In the genomic region with DNA sequence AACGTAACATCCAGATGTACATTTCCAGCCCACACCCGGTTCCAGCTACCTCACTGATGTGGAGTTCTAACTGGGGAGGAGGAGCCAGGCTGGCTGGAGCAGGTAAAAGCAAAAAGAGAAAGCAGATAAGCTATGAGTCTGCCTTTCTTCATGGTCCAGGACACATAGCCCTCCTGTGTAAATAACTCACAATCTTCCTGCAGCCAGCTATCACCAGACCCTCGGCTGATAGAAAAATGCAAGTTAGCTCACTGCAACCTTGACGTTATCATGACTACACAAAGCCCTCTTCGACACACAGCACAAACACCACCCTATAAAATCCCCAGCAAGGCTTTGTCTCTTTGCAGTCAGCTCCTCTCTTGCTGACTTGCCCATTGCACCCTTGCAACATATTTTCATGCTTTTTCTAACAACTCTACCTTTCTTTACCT, we compare ENCODE assay signal across 1 cellular context.
TF ChIP-seq lines count a peak whose summit lies in the region.

No MANE protein-coding gene starts in this region.

TF ChIP-seq in K562, 482 proteins besides CTCF, POLR2A, EP300 and RAD21 (continues in another document):
- TF ChIP-seq JUN (IDR thresholded peaks at IDR 0.05; ENCODE audit: borderline replicate concordance, low read depth, low read length) (no peak; the same call in 1 of the 2 replicates), JUN (CRISPR knock-in tag; IDR thresholded peaks at IDR 0.05; ENCODE audit: borderline replicate concordance) (no peak), FOXM1 (IDR thresholded peaks at IDR 0.05; ENCODE audit: low read depth) (peak; percentile 60; the same call in 1 of the 2 replicates), FOXM1 (CRISPR knock-in tag; IDR thresholded peaks at IDR 0.05; ENCODE audit: low read depth) (no peak), IRF2 (CRISPR knock-in tag; IDR thresholded peaks at IDR 0.05) (no peak), SFPQ (IDR thresholded peaks at IDR 0.05; ENCODE audit: low read depth, low read length) (no peak), ZNF699 (CRISPR knock-in tag; IDR thresholded peaks at IDR 0.05; ENCODE audit: insufficient replicate concordance) (no peak), ZNF324 (CRISPR knock-in tag; IDR thresholded peaks at IDR 0.05) (no peak), TCF3 (CRISPR knock-in tag; IDR thresholded peaks at IDR 0.05) (peak; percentile 70), ZBTB11 (CRISPR knock-in tag; IDR thresholded peaks at IDR 0.05) (no peak), DNMT1 (IDR thresholded peaks at IDR 0.05) (no peak), ATF1 (CRISPR knock-in tag; IDR thresholded peaks at IDR 0.05) (no peak), ATF1 (tag; IDR thresholded peaks at IDR 0.05) (peak; percentile 21; the same call in 1 of the 2 replicates), MTF1 (CRISPR knock-in tag; IDR thresholded peaks at IDR 0.05; ENCODE audit: borderline replicate concordance) (no peak), ZNF780A (CRISPR knock-in tag; IDR thresholded peaks at IDR 0.05) (no peak), PCBP1 (IDR thresholded peaks at IDR 0.05; ENCODE audit: low read depth, low read length, poor library complexity, severe bottlenecking) (no peak), LEF1 (IDR thresholded peaks at IDR 0.05) (peak; percentile 46; the same call in 1 of the 2 replicates), L3MBTL2 (IDR thresholded peaks at IDR 0.05) (no peak), XRCC5 (IDR thresholded peaks at IDR 0.05; ENCODE audit: low read depth, low read length) (no peak), SP2 (IDR thresholded peaks at IDR 0.05; ENCODE audit: extremely low read depth, low read depth, low read length, poor library complexity, severe bottlenecking) (no peak), CHD7 (IDR thresholded peaks at IDR 0.05; ENCODE audit: low read depth, low read length) (no peak), TARDBP (IDR thresholded peaks at IDR 0.05) (no peak), RBBP5 (IDR thresholded peaks at IDR 0.05; ENCODE audit: borderline replicate concordance, insufficient read depth, low read length, poor library complexity, severe bottlenecking) (no peak), CHD1 (IDR thresholded peaks at IDR 0.05; ENCODE audit: low read length) (no peak), MBD2 (IDR thresholded peaks at IDR 0.05; ENCODE audit: borderline replicate concordance, low read depth) (no peak), FOXA3 (CRISPR knock-in tag; conservative IDR thresholded peaks at IDR 0.05 in 1 of 2, IDR thresholded peaks at IDR 0.05 in 1 of 2) (peak; percentile 61 to 97), ZEB2 (IDR thresholded peaks at IDR 0.05) (peak; percentile 83), NFE2 (IDR thresholded peaks at IDR 0.05; ENCODE audit: low read depth) (0 out of 2 replicates have a peak, but pooled peaks have one; percentile 9), HOXB6 (CRISPR knock-in tag; IDR thresholded peaks at IDR 0.05; ENCODE audit: borderline replicate concordance) (no peak), EGR1 (conservative IDR thresholded peaks at IDR 0.05) (no peak), POU5F1 (IDR thresholded peaks at IDR 0.05; ENCODE audit: borderline replicate concordance, low read depth, low read length, partially characterized antibody) (no peak), CREM (IDR thresholded peaks at IDR 0.05; ENCODE audit: low read depth) (no peak), FOXA1 (IDR thresholded peaks at IDR 0.05; ENCODE audit: borderline replicate concordance) (0 out of 2 replicates have a peak, but pooled peaks have one; percentile 40), STAT5A (IDR thresholded peaks at IDR 0.05; ENCODE audit: borderline replicate concordance, low read length) (peak; percentile 46), ARID1B (IDR thresholded peaks at IDR 0.05) (peak; percentile 88), TRIM28 (IDR thresholded peaks at IDR 0.05) (peak; percentile 93)
- TF ChIP-seq, protein P1, sequence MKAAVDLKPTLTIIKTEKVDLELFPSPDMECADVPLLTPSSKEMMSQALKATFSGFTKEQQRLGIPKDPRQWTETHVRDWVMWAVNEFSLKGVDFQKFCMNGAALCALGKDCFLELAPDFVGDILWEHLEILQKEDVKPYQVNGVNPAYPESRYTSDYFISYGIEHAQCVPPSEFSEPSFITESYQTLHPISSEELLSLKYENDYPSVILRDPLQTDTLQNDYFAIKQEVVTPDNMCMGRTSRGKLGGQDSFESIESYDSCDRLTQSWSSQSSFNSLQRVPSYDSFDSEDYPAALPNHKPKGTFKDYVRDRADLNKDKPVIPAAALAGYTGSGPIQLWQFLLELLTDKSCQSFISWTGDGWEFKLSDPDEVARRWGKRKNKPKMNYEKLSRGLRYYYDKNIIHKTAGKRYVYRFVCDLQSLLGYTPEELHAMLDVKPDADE (conservative IDR thresholded peaks at IDR 0.05; ENCODE audit: control insufficient read depth, low read depth, low read length), result no peak
- TF ChIP-seq, protein P2, sequence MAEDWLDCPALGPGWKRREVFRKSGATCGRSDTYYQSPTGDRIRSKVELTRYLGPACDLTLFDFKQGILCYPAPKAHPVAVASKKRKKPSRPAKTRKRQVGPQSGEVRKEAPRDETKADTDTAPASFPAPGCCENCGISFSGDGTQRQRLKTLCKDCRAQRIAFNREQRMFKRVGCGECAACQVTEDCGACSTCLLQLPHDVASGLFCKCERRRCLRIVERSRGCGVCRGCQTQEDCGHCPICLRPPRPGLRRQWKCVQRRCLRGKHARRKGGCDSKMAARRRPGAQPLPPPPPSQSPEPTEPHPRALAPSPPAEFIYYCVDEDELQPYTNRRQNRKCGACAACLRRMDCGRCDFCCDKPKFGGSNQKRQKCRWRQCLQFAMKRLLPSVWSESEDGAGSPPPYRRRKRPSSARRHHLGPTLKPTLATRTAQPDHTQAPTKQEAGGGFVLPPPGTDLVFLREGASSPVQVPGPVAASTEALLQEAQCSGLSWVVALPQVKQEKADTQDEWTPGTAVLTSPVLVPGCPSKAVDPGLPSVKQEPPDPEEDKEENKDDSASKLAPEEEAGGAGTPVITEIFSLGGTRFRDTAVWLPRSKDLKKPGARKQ (CRISPR knock-in tag; IDR thresholded peaks at IDR 0.05), result no peak
